2 cellular contexts compared by ENCODE assay signal in the genomic region with DNA sequence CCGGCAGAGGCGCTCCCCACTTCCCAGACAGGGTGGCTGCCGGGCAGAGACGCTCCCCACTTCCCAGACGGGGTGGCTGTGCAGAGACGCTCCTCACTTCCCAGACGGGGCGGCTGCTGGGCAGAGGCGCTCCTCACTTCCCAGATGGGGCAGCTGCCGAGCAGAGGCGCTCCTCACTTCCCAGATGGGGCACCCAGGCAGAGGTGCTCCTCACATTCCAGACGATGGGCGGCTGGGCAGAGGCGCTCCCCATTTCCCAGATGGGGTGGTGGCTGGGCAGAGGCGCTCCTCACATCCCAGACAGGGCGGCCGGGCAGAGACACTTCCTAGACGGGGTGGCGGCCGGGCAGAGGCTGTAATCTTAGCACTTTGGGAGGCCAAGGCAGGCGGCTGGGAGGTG. TPM values are rescaled to one million over a fixed set of nuclear protein-coding genes. Genes with fewer than 3 reads are reported as not detected.
"Had no signal": no experiment of that assay in that cellular context is flagged by ENCODE, and none has a peak within 500 bp of the region (broad histone marks: within the 10 kb centered on the region; RNA-seq: fewer than 3 reads in every experiment).

No MANE protein-coding gene starts in this region.

RNA-seq across cellular contexts. Expression of a gene that starts 43.8 kb away (rescaled TPM):
- total RNA-seq: subcutaneous adipose tissue, vagina had no signal
